34 cellular contexts compared by ENCODE assay signal in the genomic region with DNA sequence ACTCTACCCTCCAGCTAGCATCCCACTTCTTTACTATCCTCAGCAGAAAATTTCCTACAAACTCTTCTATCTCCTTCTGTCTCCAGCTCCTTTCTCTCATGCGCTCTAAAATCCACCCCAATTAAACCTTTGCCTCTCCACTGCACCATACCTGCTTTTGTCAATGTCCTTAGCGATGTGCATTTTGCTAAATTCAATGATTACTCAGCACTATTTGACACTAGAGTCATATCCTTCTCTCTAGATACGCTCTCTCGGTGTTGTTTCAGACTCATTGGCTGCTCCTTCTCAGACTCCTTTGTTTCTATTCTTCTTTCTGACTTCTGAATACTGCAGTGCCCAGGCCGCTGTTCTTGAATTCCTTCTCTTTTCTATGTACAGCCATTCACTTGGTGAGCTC.
"Had no signal": no experiment of that assay in that cellular context is flagged by ENCODE, and none has a peak within 500 bp of the region (broad histone marks: within the 10 kb centered on the region; RNA-seq: fewer than 3 reads in every experiment).

No MANE protein-coding gene starts in this region.

- DNase-seq: activated B cell treated with CpG ODN at 0.5 μM for 24 hours; activated CD4-positive, alpha-beta memory T cell treated with anti-CD3 and anti-CD28 coated beads for 36 hours; activated CD4-positive, alpha-beta T cell treated with anti-CD3 and anti-CD28 coated beads for 4 hours; activated CD4-positive, alpha-beta T cell treated with anti-CD3 and anti-CD28 coated beads, Interleukin-2, amount 10 ng/mL, durations not matched to agents 24 days and 14 days; activated CD4-positive, alpha-beta T cell treated with anti-CD3 and anti-CD28 coated beads, Interleukin-2, amount 50 U/mL, for 1 hour; activated CD4-positive, alpha-beta T cell treated with anti-CD3 and anti-CD28 coated beads, Interleukin-2, amount 50 U/mL, for 4 hours; activated CD4-positive, CD25-positive, alpha-beta regulatory T cell treated with anti-CD3 and anti-CD28 coated beads, Interleukin-2, amount 50 U/mL, for 72 hours; activated CD8-positive, alpha-beta memory T cell treated with anti-CD3 and anti-CD28 coated beads, Interleukin-2, amount 50 U/mL, for 4 hours; activated CD8-positive, alpha-beta T cell treated with anti-CD3 and anti-CD28 coated beads for 36 hours; activated effector memory CD4-positive, alpha-beta T cell treated with anti-CD3 and anti-CD28 coated beads, Interleukin-2, amount 50 U/mL, for 16 hours; activated gamma-delta T cell treated with Interleukin-2 at 50 U/mL for 16 hours; activated naive CD4-positive, alpha-beta T cell; activated naive CD4-positive, alpha-beta T cell treated with anti-CD3 and anti-CD28 coated beads for 36 hours; activated naive CD4-positive, alpha-beta T cell treated with anti-CD3 and anti-CD28 coated beads, Interleukin-2, amount 50 U/mL, for 16 hours; activated naive CD8-positive, alpha-beta T cell treated with anti-CD3 and anti-CD28 coated beads for 36 hours; activated T-cell treated with anti-CD3 and anti-CD28 coated beads for 4 hours; activated T-cell treated with anti-CD3 and anti-CD28 coated beads, Interleukin-2, amount 50 U/mL, for 1 hour; activated T-cell treated with anti-CD3 and anti-CD28 coated beads, Interleukin-2, amount 50 U/mL, for 4 hours; activated T-cell treated with anti-CD3 and anti-CD28 coated beads, Interleukin-2, amount 50 U/mL, for 72 hours; adrenal gland; amniotic stem cell; aorta; body of pancreas; brain microvascular endothelial cell; central memory CD4-positive, alpha-beta T cell; T-helper 2 cell; T-helper 9 cell had no signal

- H3K4me3 ChIP-seq: adrenal gland, body of pancreas, breast epithelium had no signal

- H3K36me3 ChIP-seq: adrenal gland, brain microvascular endothelial cell, breast epithelium had no signal

- H3K9me3 ChIP-seq: adrenal gland, body of pancreas, breast epithelium had no signal

- H3K27me3 ChIP-seq: adrenal gland, body of pancreas, brain microvascular endothelial cell, breast epithelium had no signal

- H3K27ac ChIP-seq: adrenal gland, body of pancreas, brain microvascular endothelial cell, breast epithelium, VCaP had no signal

- ATAC-seq: activated CD8-positive, alpha-beta T cell treated with anti-CD3 and anti-CD28 coated beads for 36 hours; activated naive CD4-positive, alpha-beta T cell treated with anti-CD3 and anti-CD28 coated beads, Interleukin-2, amount 50 U/mL, for 72 hours; activated T-cell treated with anti-CD3 and anti-CD28 coated beads, Interleukin-2, amount 50 U/mL, for 4 hours; activated T-cell treated with anti-CD3 and anti-CD28 coated beads, Interleukin-2, amount 50 U/mL, for 72 hours; activated T-helper 17 cell treated with anti-CD3 and anti-CD28 coated beads, Interleukin-2, amount 50 U/mL, for 72 hours; body of pancreas had no signal

- FAIRE-seq: astrocyte, colon, TTC549 had no signal

- H3K4me1 ChIP-seq: adrenal gland, body of pancreas, breast epithelium had no signal
